Comparison of ENCODE assay signal across 10 cellular contexts in genomic region chr3:12891391-12891984, GRCh38. TPM values are rescaled to one million over a fixed set of nuclear protein-coding genes. Genes with fewer than 3 reads are reported as not detected.
DNase-seq lines count a peak whose midpoint lies in the region; ATAC-seq and TF ChIP-seq lines count a peak whose summit lies in the region.
"Had no signal": no experiment of that assay in that cellular context is flagged by ENCODE, and none has a peak within 500 bp of the region (broad histone marks: within the 10 kb centered on the region; RNA-seq: fewer than 3 reads in every experiment).

No MANE protein-coding gene starts in this region.

- no peak for ATAC-seq in Panc1
- ATAC-seq in GM18511 (IDR thresholded peaks at IDR 0.05; ENCODE audit: unreplicated experiment), result no peak

- no peak for TF ChIP-seq CTCF in Panc1 (IDR thresholded peaks at IDR 0.05)
- TF ChIP-seq CTCF in esophagus muscularis mucosa (IDR thresholded peaks at IDR 0.05), result no peak
- no peak for TF ChIP-seq CTCF in sigmoid colon (IDR thresholded peaks at IDR 0.05)

- in situ Hi-C loops in Panc1 (cut with HindIII; ENCODE audit: low pct_unique_long_range_greater_than_20kb, low sequenced_read_pairs), result no loop called here

- H3K27ac ChIP-seq in CD8-positive, alpha-beta memory T cell (ENCODE audit: low read depth, low read length), result no peak overlapping the region
- no peak overlapping the region for H3K27ac ChIP-seq in Panc1 (ENCODE audit: low read length)
- H3K27ac ChIP-seq in esophagus muscularis mucosa (replicated peaks in 1 of 4), result no peak overlapping the region
- H3K27ac ChIP-seq in sigmoid colon, result no peak overlapping the region
- H3K27ac ChIP-seq: upper lobe of left lung had no signal

- TF ChIP-seq EP300 in esophagus muscularis mucosa (IDR thresholded peaks at IDR 0.05) (no peak), sigmoid colon (IDR thresholded peaks at IDR 0.05) (no peak)

- intact Hi-C loops in Panc1 (cut with micrococcal nuclease; ENCODE audit: unreplicated experiment) (no loop called here), esophagus muscularis mucosa (cut with DNase I) (no loop called here), sigmoid colon (cut with DNase I) (loop anchor here (1.0 to 5.0 kb wide), 3 partner anchors 23 to 106 kb away; no protein-coding TSS in a partner anchor)

- H3K4me3 ChIP-seq in CD8-positive, alpha-beta memory T cell (ENCODE audit: low read length), result peak overlapping the region; percentile 38
- H3K4me3 ChIP-seq in Panc1 (ENCODE audit: low read depth in 2 of 2, low read length in 2 of 2), result no peak overlapping the region
- H3K4me3 ChIP-seq in esophagus muscularis mucosa, result peak overlapping the region; percentile 29 to 48 (median 36)
- peak overlapping the region in 3 of 4 donors; percentile 20 to 31 (median 27) for H3K4me3 ChIP-seq in sigmoid colon

- peaks cover 13 to 20% (median 14%) of the 10 kb centered on the region in 3 donors for H3K4me1 Mint-ChIP-seq in CD8-positive, alpha-beta memory T cell

- H3K27me3 Mint-ChIP-seq in CD8-positive, alpha-beta memory T cell, result peaks cover 9 to 35% of the 10 kb centered on the region in 2 donors

- WGBS in esophagus muscularis mucosa, result 58% methylated on average over 9 of the region's 9 CpGs
- 47 to 65% methylated on average over 9 of the region's 9 CpGs for WGBS in sigmoid colon, 2 donors

- H3K27me3 ChIP-seq in CD8-positive, alpha-beta memory T cell (ENCODE audit: insufficient read depth, low read length, poor library complexity, severe bottlenecking), result peaks cover 5% of the 10 kb centered on the region
- no peaks in the 10 kb centered on the region; the same call in 1 of the 2 replicates for H3K27me3 ChIP-seq in Panc1 (ENCODE audit: control insufficient read depth, insufficient read depth, low read length)
- no peaks in the 10 kb centered on the region for H3K27me3 ChIP-seq in esophagus muscularis mucosa
- H3K27me3 ChIP-seq in sigmoid colon, result no peaks in the 10 kb centered on the region
- H3K27me3 ChIP-seq: upper lobe of left lung had no signal

- H3K9me3 ChIP-seq in CD8-positive, alpha-beta memory T cell (ENCODE audit: low read length), result no peaks in the 10 kb centered on the region
- no peaks in the 10 kb centered on the region for H3K9me3 ChIP-seq in Panc1 (ENCODE audit: control insufficient read depth, insufficient read depth, low read depth, low read length)
- no peaks in the 10 kb centered on the region for H3K9me3 ChIP-seq in esophagus muscularis mucosa
- no peaks in the 10 kb centered on the region for H3K9me3 ChIP-seq in sigmoid colon
- H3K9me3 ChIP-seq: upper lobe of left lung had no signal

- TF ChIP-seq POLR2A in esophagus muscularis mucosa (IDR thresholded peaks at IDR 0.05; ENCODE audit: low read depth) (no peak), sigmoid colon (IDR thresholded peaks at IDR 0.05) (no peak)

- H3K36me3 Mint-ChIP-seq in CD8-positive, alpha-beta memory T cell, result no peaks in the 10 kb centered on the region

- no TSS peak for BruUV-seq in Panc1 (replicated peaks; lab: Mats Ljungman, UMichigan)

- no peak for DNase-seq in CD8-positive, alpha-beta memory T cell
- peak; percentile 15 for DNase-seq in Panc1 (ENCODE audit: low read depth, low spot score)
- no peak for DNase-seq in esophagus muscularis mucosa (ENCODE audit: extremely low spot score)
- no peak for DNase-seq in sigmoid colon
- no peak for DNase-seq in kidney glomerular epithelial cell (lab: John Stamatoyannopoulos, UW)
- DNase-seq in NCI-H187 (lab: John Stamatoyannopoulos, UW), result no peak
- DNase-seq in 8988T, result no peak
- DNase-seq: activated gamma-delta T cell had no signal

- no peaks in the 10 kb centered on the region for H3K36me3 ChIP-seq in CD8-positive, alpha-beta memory T cell (ENCODE audit: insufficient read depth, low read length)
- H3K36me3 ChIP-seq in Panc1 (ENCODE audit: control insufficient read depth, insufficient read depth, low read length), result no peaks in the 10 kb centered on the region
- H3K36me3 ChIP-seq in esophagus muscularis mucosa, result no peaks in the 10 kb centered on the region
- H3K36me3 ChIP-seq in sigmoid colon, result no peaks in the 10 kb centered on the region
- H3K36me3 ChIP-seq: upper lobe of left lung had no signal

- H3K4me1 ChIP-seq in CD8-positive, alpha-beta memory T cell (ENCODE audit: insufficient read depth, low read length), result peaks cover 15% of the 10 kb centered on the region
- H3K4me1 ChIP-seq in Panc1 (ENCODE audit: control insufficient read depth, insufficient read depth, low read length), result no peaks in the 10 kb centered on the region
- H3K4me1 ChIP-seq in esophagus muscularis mucosa, result peaks cover 31 to 50% (median 48%) of the 10 kb centered on the region in 4 donors
- H3K4me1 ChIP-seq in sigmoid colon, result peaks cover 0 to 18% (median 10%) of the 10 kb centered on the region in 4 donors

- H3K27ac Mint-ChIP-seq in CD8-positive, alpha-beta memory T cell, result peak overlapping the region in 1 of 8 donors; percentile 42

- no peaks in the 10 kb centered on the region for H3K9me3 Mint-ChIP-seq in CD8-positive, alpha-beta memory T cell

- H3K4me3 Mint-ChIP-seq in CD8-positive, alpha-beta memory T cell, result peak overlapping the region in 5 of 7 donors; percentile 12 to 74 (median 56)

- POLR2A ChIA-PET in CD8-positive, alpha-beta memory T cell (lab: Charles Lee), result no interaction called here
- POLR2A ChIA-PET in Panc1 (lab: Charles Lee), result interaction anchor here (0.7 kb wide), 1 partner anchor 1890 kb away, joined by 3 read pairs; no protein-coding TSS in a partner anchor

- CTCF ChIA-PET in CD8-positive, alpha-beta memory T cell (lab: Charles Lee), result interaction anchor here (0.8 to 7.7 kb wide), 21 partner anchors 9 to 109 kb away, joined by 3 to 52 read pairs (median 3); partner anchors contain the start of gene RPL32
- CTCF ChIA-PET in Panc1 (lab: Charles Lee), result interaction anchor here (0.8 to 0.9 kb wide), 2 partner anchors 11 to 109 kb away, joined by 4 to 5 read pairs; no protein-coding TSS in a partner anchor

RNA-seq across cellular contexts. Expression of gene RPL32, which starts 50.1 kb away (rescaled TPM):
- 1,000 to 10,000 TPM; 2,528 to 2,642 TPM for total RNA-seq in CD8-positive, alpha-beta memory T cell
- 2,743 TPM for polyA plus RNA-seq in CD8-positive, alpha-beta memory T cell
- total RNA-seq in Panc1 (2021; ENCODE audit: unreplicated experiment) (794 TPM), esophagus muscularis mucosa (1,000 to 10,000 TPM in 2 of 4 donors, 100 to 1,000 TPM in 2; 784 to 1,554 (median 1,100) TPM), sigmoid colon (1,000 to 10,000 TPM in 2 of 4 donors, 100 to 1,000 TPM in 2; 920 to 2,637 (median 1,036) TPM)
- polyA plus RNA-seq in Panc1 (2012; ENCODE audit: insufficient read length), result 1,133 TPM
- 1,000 to 10,000 TPM; 1,772 to 3,640 (median 2,133) TPM for polyA plus RNA-seq in sigmoid colon

Comparison
In these comparisons a context has a peak if more than half of its experiments do, and no peak if none do; other contexts are left out.
1. H3K4me3 ChIP-seq: peak in CD8-positive, alpha-beta memory T cell (single experiment), esophagus muscularis mucosa (4 of 4) and sigmoid colon (3 of 4); none in Panc1 (0 of 2).